Comparison of ENCODE assay signal across 15 cellular contexts in genomic region chr5:169974121-169974770, GRCh38. TPM values are rescaled to one million over a fixed set of nuclear protein-coding genes. Genes with fewer than 3 reads are reported as not detected.
A peak's percentile ranks its signal among the peaks of the same experiment; 100 is the strongest.
DNase-seq lines count a peak whose midpoint lies in the region; ATAC-seq and TF ChIP-seq lines count a peak whose summit lies in the region.
"Had no signal": no experiment of that assay in that cellular context is flagged by ENCODE, and none has a peak within 500 bp of the region (broad histone marks: within the 10 kb centered on the region; RNA-seq: fewer than 3 reads in every experiment).

No MANE protein-coding gene starts in this region.

- peaks cover 0 to 2% of the 10 kb centered on the region in 2 donors for H3K36me3 Mint-ChIP-seq in activated T-cell treated with anti-CD3 and anti-CD28 coated beads, Interleukin-2, amount 50 U/mL, for 72 hours (ENCODE audit: insufficient read depth in 2 of 2)

- H3K14ac ChIP-seq in IMR-90 (replicated peaks; ENCODE audit: low read depth, low read length) (peak overlapping the region; percentile 65), mesenchymal stem cell (ENCODE audit: low read length in 2 of 2) (no peak overlapping the region)

- peak overlapping the region; percentile 65 for H3K18ac ChIP-seq in IMR-90 (ENCODE audit: low read depth, low read length)
- peak overlapping the region in 1 of 2 experiments; percentile 74 for H3K18ac ChIP-seq in mesenchymal stem cell (ENCODE audit: low read depth in 1 of 2, low read length in 2 of 2)

- no peak overlapping the region for H3K9ac ChIP-seq in IMR-90 (ENCODE audit: low read depth, low read length)
- no peak overlapping the region for H3K9ac ChIP-seq in mesenchymal stem cell (ENCODE audit: low read length)
- H3K9ac ChIP-seq: BLaER1, GM23248 had no signal

- no CpG with 5 or more reads among the region's 6 CpGs for WGBS in IMR-90 (ENCODE audit: extremely low coverage in 2 of 2, insufficient read length in 1 of 2), 2 experiments
- 90% methylated on average over 1 of the region's 6 CpGs for WGBS in mesenchymal stem cell

- H3K27ac Mint-ChIP-seq in activated T-cell treated with anti-CD3 and anti-CD28 coated beads, Interleukin-2, amount 50 U/mL, for 72 hours, result peak overlapping the region; percentile 11

- TF ChIP-seq POLR2A in IMR-90 (IDR thresholded peaks at IDR 0.05; ENCODE audit: low read depth, low read length), result no peak

- peak overlapping the region; percentile 39; the same call in 1 of the 2 replicates for H2AK5ac ChIP-seq in IMR-90 (ENCODE audit: low read depth, low read length)
- no peak overlapping the region for H2AK5ac ChIP-seq in mesenchymal stem cell (ENCODE audit: low read length, severe bottlenecking)

- H2BK5ac ChIP-seq in IMR-90 (ENCODE audit: low read depth, low read length, poor library complexity, severe bottlenecking), result peak overlapping the region; percentile 67
- H2BK5ac ChIP-seq in mesenchymal stem cell (ENCODE audit: low read depth, low read length, poor library complexity, severe bottlenecking), result no peak overlapping the region

- TF ChIP-seq CTCF in IMR-90 (conservative IDR thresholded peaks at IDR 0.05; ENCODE audit: low read depth, low read length), result no peak
- no peak for TF ChIP-seq CTCF in fibroblast of villous mesenchyme (IDR thresholded peaks at IDR 0.05; ENCODE audit: insufficient read depth, low read depth, low read length)

- H2BK15ac ChIP-seq in IMR-90 (ENCODE audit: low read depth, low read length) (peak overlapping the region; percentile 83; the same call in 2 of the 3 replicates), mesenchymal stem cell (ENCODE audit: low read depth, poor library complexity, severe bottlenecking) (no peak overlapping the region)

- H3K56ac ChIP-seq in IMR-90 (ENCODE audit: extremely low read depth, insufficient read depth, low read length), result 0 out of 2 replicates have a peak overlapping the region, but pooled peaks have one; percentile 24

- no TSS peak for BruUV-seq in IMR-90 (replicated peaks; lab: Mats Ljungman, UMichigan)

- H2BK120ac ChIP-seq in IMR-90 (ENCODE audit: low read depth, low read length) (peak overlapping the region; percentile 84), mesenchymal stem cell (ENCODE audit: low read depth, low read length) (peak overlapping the region; percentile 71)

- no peak for TF ChIP-seq RAD21 in IMR-90 (IDR thresholded peaks at IDR 0.05; ENCODE audit: low read length)

- H3K27ac ChIP-seq in IMR-90 (ENCODE audit: insufficient read depth, low read length) (peak overlapping the region; percentile 36; the same call in 1 of the 2 replicates), mesenchymal stem cell (ENCODE audit: low read length, poor library complexity, severe bottlenecking) (no peak overlapping the region), SJCRH30 (no peak overlapping the region)
- H3K27ac ChIP-seq: 22Rv1, BLaER1, GM23248 had no signal

- H4K8ac ChIP-seq in IMR-90 (ENCODE audit: low read depth in 2 of 2, low read length in 2 of 2) (peak overlapping the region; percentile 45 to 69; a peak in 3 of 4 replicates), mesenchymal stem cell (ENCODE audit: low read length) (no peak overlapping the region)

- H3K4me1 Mint-ChIP-seq in activated T-cell treated with anti-CD3 and anti-CD28 coated beads, Interleukin-2, amount 50 U/mL, for 72 hours (ENCODE audit: low read depth), result peaks cover 11% of the 10 kb centered on the region

- H3K23ac ChIP-seq in IMR-90 (ENCODE audit: low read depth, low read length), result peak overlapping the region; percentile 72; the same call in 1 of the 2 replicates
- H3K23ac ChIP-seq in mesenchymal stem cell (ENCODE audit: low read length in 2 of 2), result no peak overlapping the region

- H3K4ac ChIP-seq in IMR-90 (ENCODE audit: low read depth, low read length), result peak overlapping the region; percentile 78
- H3K4ac ChIP-seq in mesenchymal stem cell (ENCODE audit: low read depth in 1 of 2, low read length in 2 of 2), result peak overlapping the region in 1 of 2 experiments; percentile 63

- POLR2A ChIA-PET in IMR-90 (lab: Charles Lee; ENCODE audit: unreplicated experiment), result no interaction called here

- H2AFZ ChIP-seq in IMR-90 (replicated peaks; ENCODE audit: low read length, poor library complexity), result no peak overlapping the region
- H2AFZ ChIP-seq in mesenchymal stem cell (ENCODE audit: low read depth, low read length), result no peak overlapping the region
- H2AFZ ChIP-seq: GM23248 had no signal

- no peaks in the 10 kb centered on the region for H4K20me1 ChIP-seq in IMR-90 (ENCODE audit: insufficient read depth, low read length)
- H4K20me1 ChIP-seq: BLaER1 had no signal

- ATAC-seq in activated T-cell treated with anti-CD3 and anti-CD28 coated beads, Interleukin-2, amount 50 U/mL, for 72 hours (replicated peaks in 1 of 2), result no peak
- ATAC-seq in IMR-90 (ENCODE audit: low read depth), result no peak

- H3K36me3 ChIP-seq in IMR-90 (ENCODE audit: control insufficient read depth, insufficient read depth, low read length) (no peaks in the 10 kb centered on the region), mesenchymal stem cell (ENCODE audit: control insufficient read depth in 1 of 2, insufficient read depth in 2 of 2, low read depth in 1 of 2, low read length in 2 of 2) (peaks cover 0 to 3% of the 10 kb centered on the region in 2 experiments), SJCRH30 (no peaks in the 10 kb centered on the region), H7 (replicated peaks; ENCODE audit: control insufficient read depth, insufficient read depth, low read length) (no peaks in the 10 kb centered on the region)

- no peak for DNase-seq in activated T-cell treated with anti-CD3 and anti-CD28 coated beads, Interleukin-2, amount 50 U/mL, for 72 hours
- no peak for DNase-seq in activated T-cell treated with anti-CD3 and anti-CD28 coated beads, Interleukin-2, amount 50 U/mL, for 1 hour
- peak; percentile 66 for DNase-seq in IMR-90
- DNase-seq in fibroblast of villous mesenchyme (ENCODE audit: low read depth), result peak; percentile 58
- peak; percentile 57 for DNase-seq in mesenchymal stem cell
- no peak for DNase-seq in SJCRH30
- no peak for DNase-seq in H7
- DNase-seq in NCI-H128 (lab: John Stamatoyannopoulos, UW; ENCODE audit: unreplicated experiment), result no peak
- DNase-seq: AML-193; CD4-positive, CD25-positive, alpha-beta regulatory T cell; DMS53; GM23248 had no signal

- H2BK20ac ChIP-seq in IMR-90 (ENCODE audit: low read depth, low read length), result peak overlapping the region; percentile 90

- H3K9me1 ChIP-seq in IMR-90 (ENCODE audit: insufficient read depth, low read length), result peaks cover 19% of the 10 kb centered on the region

- in situ Hi-C loops in IMR-90 (cut with MboI; ENCODE audit: low sequenced_read_pairs), result no loop called here

- H2AK9ac ChIP-seq in IMR-90 (replicated peaks; ENCODE audit: low read depth, low read length, poor library complexity), result no peak overlapping the region

- CTCF ChIA-PET in IMR-90 (lab: Yijun Ruan, JAX), result no interaction called here

- H3K9me3 ChIP-seq in IMR-90 (ENCODE audit: control insufficient read depth, insufficient read depth, low read length) (no peaks in the 10 kb centered on the region), mesenchymal stem cell (ENCODE audit: control insufficient read depth, low read length) (no peaks in the 10 kb centered on the region), SJCRH30 (replicated peaks) (no peaks in the 10 kb centered on the region)
- H3K9me3 ChIP-seq: BLaER1 had no signal

- peak overlapping the region; percentile 29 to 45 for H2BK12ac ChIP-seq in mesenchymal stem cell (ENCODE audit: low read length in 2 of 2)

- no peak overlapping the region for H3K4me3 Mint-ChIP-seq in activated T-cell treated with anti-CD3 and anti-CD28 coated beads, Interleukin-2, amount 50 U/mL, for 72 hours
- H3K4me3 Mint-ChIP-seq: CD4-positive, CD25-positive, alpha-beta regulatory T cell had no signal

- peak overlapping the region; percentile 40; the same call in 1 of the 2 replicates for H4K5ac ChIP-seq in IMR-90 (ENCODE audit: low read depth, low read length)

- intact Hi-C loops in IMR-90 (cut with micrococcal nuclease), result no loop called here

- no peaks in the 10 kb centered on the region for H3K27me3 ChIP-seq in IMR-90 (ENCODE audit: control insufficient read depth, insufficient read depth, low read length)
- H3K27me3 ChIP-seq in mesenchymal stem cell (ENCODE audit: control insufficient read depth in 1 of 2, insufficient read depth in 1 of 2, low read length in 2 of 2), result no peaks in the 10 kb centered on the region
- peaks cover 11% of the 10 kb centered on the region for H3K27me3 ChIP-seq in SJCRH30
- H3K27me3 ChIP-seq in H7 (ENCODE audit: control insufficient read depth, insufficient read depth, low read length), result peaks cover 7% of the 10 kb centered on the region
- H3K27me3 ChIP-seq: BLaER1 had no signal

- H4K91ac ChIP-seq in IMR-90 (ENCODE audit: insufficient read depth, low read depth, low read length) (peak overlapping the region; percentile 61), mesenchymal stem cell (ENCODE audit: low read length) (no peak overlapping the region)

- dilution Hi-C loops in IMR-90 (cut with HindIII; ENCODE audit: low sequenced_read_pairs, unreplicated experiment), result no loop called here

- H3K79me1 ChIP-seq in IMR-90 (ENCODE audit: low read depth in 1 of 2, low read length in 2 of 2), result peaks cover 33 to 76% of the 10 kb centered on the region in 2 experiments
- H3K79me1 ChIP-seq in mesenchymal stem cell (replicated peaks; ENCODE audit: low read length, poor library complexity, severe bottlenecking), result peaks cover 25% of the 10 kb centered on the region

- H3K4me1 ChIP-seq in IMR-90 (ENCODE audit: control insufficient read depth, insufficient read depth, low read length) (peaks cover 32% of the 10 kb centered on the region), mesenchymal stem cell (ENCODE audit: control insufficient read depth, insufficient read depth, low read depth, low read length) (peaks cover 13% of the 10 kb centered on the region), SJCRH30 (no peaks in the 10 kb centered on the region)
- H3K4me1 ChIP-seq: BLaER1 had no signal

- H3K9me3 Mint-ChIP-seq in activated T-cell treated with anti-CD3 and anti-CD28 coated beads, Interleukin-2, amount 50 U/mL, for 72 hours, result no peaks in the 10 kb centered on the region
- H3K9me3 Mint-ChIP-seq: CD4-positive, CD25-positive, alpha-beta regulatory T cell had no signal

- peak overlapping the region; percentile 46; the same call in 1 of the 2 replicates for H3K4me2 ChIP-seq in IMR-90 (ENCODE audit: low read depth, low read length)
- no peak overlapping the region for H3K4me2 ChIP-seq in mesenchymal stem cell (ENCODE audit: low read length, poor library complexity, severe bottlenecking)
- H3K4me2 ChIP-seq: BLaER1 had no signal

- H3K4me3 ChIP-seq in IMR-90 (ENCODE audit: insufficient read depth, low read depth, low read length) (no peak overlapping the region), fibroblast of villous mesenchyme (ENCODE audit: low read depth, low read length) (no peak overlapping the region), mesenchymal stem cell (ENCODE audit: insufficient read depth in 1 of 2, low read depth in 1 of 2, low read length in 2 of 2) (no peak overlapping the region), SJCRH30 (no peak overlapping the region), H7 (ENCODE audit: insufficient read depth, low read depth, low read length) (no peak overlapping the region)
- H3K4me3 ChIP-seq: BLaER1, GM23248 had no signal

- no peaks in the 10 kb centered on the region for H3K27me3 Mint-ChIP-seq in activated T-cell treated with anti-CD3 and anti-CD28 coated beads, Interleukin-2, amount 50 U/mL, for 72 hours (ENCODE audit: low read depth)
- H3K27me3 Mint-ChIP-seq: CD4-positive, CD25-positive, alpha-beta regulatory T cell had no signal

RNA-seq across cellular contexts. Expression of gene INSYN2B, which starts 6.0 kb away (rescaled TPM):
- not detected for total RNA-seq in activated T-cell treated with anti-CD3 and anti-CD28 coated beads, Interleukin-2, amount 50 U/mL, for 72 hours
- 33.5 and 43.6 TPM in 2 replicates for total RNA-seq in IMR-90 (2012; rRNA removed)
- polyA plus RNA-seq in IMR-90 (2012; rRNA removed), result 9.1 TPM in 2 replicates
- polyA plus RNA-seq in IMR-90 (2012; cell fraction: cytosol; rRNA removed), result 2.8 TPM in 2 replicates
- 3.5 and 8.2 TPM in 2 replicates for polyA plus RNA-seq in IMR-90 (2012; cell fraction: nucleus; rRNA removed; ENCODE audit: low replicate concordance)
- total RNA-seq in fibroblast of villous mesenchyme, result 11.0 and 12.5 TPM in 2 replicates
- polyA plus RNA-seq in mesenchymal stem cell (2013, experiment 1 of 2), result 10.6 TPM
- 10.6 TPM for polyA plus RNA-seq in mesenchymal stem cell (2013, experiment 2 of 2)
- total RNA-seq in SJCRH30 (2014; rRNA removed; shearing (Covaris generic)), result 0.05 and 0.14 TPM in 2 replicates
- not detected in 2 replicates for total RNA-seq in H7 (2014; rRNA removed; shearing (Covaris generic))
- total RNA-seq: CD4-positive, CD25-positive, alpha-beta regulatory T cell; HT-29 had no signal

Comparison
In these comparisons a context has a peak if more than half of its experiments do, and no peak if none do; other contexts are left out.
1. DNase-seq: peak in IMR-90 (single experiment), fibroblast of villous mesenchyme (single experiment) and mesenchymal stem cell (single experiment); none in activated T-cell treated with anti-CD3 and anti-CD28 coated beads, Interleukin-2, amount 50 U/mL, for 72 hours (0 of 2), activated T-cell treated with anti-CD3 and anti-CD28 coated beads, Interleukin-2, amount 50 U/mL, for 1 hour (single experiment), SJCRH30 (0 of 2), H7 (single experiment) and NCI-H128 (single experiment).
2. RNA of gene INSYN2B, which starts 6.0 kb away (total RNA-seq): 33.5 to 43.6 TPM in IMR-90 and 11.0 to 12.5 TPM in fibroblast of villous mesenchyme; 0.05 to 0.14 TPM in SJCRH30, not detected in activated T-cell treated with anti-CD3 and anti-CD28 coated beads, Interleukin-2, amount 50 U/mL, for 72 hours and not detected in H7; every median in the first group is over 10 times any median in the second.